Comparison of ENCODE assay signal across 1 cellular context in the genomic region with DNA sequence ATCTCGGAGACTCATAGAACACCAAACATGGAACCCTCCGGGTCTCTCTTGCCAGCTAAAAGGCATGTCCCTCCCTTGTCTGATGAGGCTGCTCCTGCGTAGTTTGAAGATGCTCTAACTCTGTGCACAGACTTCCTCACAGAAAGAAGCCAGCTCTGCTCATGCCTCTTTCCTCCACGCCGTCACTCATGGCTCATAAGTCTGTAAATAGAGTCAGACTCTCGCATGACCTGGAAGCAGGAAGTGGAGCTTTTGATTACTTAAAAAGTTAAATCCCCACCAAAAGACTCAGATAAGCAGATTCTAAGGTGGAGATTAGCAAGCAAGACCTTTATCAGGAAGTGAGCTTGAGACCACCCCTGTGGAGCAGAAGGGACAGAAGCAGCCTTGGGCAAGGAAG.
TF ChIP-seq lines count a peak whose summit lies in the region.

No MANE protein-coding gene starts in this region.

TF ChIP-seq in K562, 482 proteins besides CTCF, POLR2A, EP300 and RAD21 (continued from another document):
- TF ChIP-seq, protein P1, sequence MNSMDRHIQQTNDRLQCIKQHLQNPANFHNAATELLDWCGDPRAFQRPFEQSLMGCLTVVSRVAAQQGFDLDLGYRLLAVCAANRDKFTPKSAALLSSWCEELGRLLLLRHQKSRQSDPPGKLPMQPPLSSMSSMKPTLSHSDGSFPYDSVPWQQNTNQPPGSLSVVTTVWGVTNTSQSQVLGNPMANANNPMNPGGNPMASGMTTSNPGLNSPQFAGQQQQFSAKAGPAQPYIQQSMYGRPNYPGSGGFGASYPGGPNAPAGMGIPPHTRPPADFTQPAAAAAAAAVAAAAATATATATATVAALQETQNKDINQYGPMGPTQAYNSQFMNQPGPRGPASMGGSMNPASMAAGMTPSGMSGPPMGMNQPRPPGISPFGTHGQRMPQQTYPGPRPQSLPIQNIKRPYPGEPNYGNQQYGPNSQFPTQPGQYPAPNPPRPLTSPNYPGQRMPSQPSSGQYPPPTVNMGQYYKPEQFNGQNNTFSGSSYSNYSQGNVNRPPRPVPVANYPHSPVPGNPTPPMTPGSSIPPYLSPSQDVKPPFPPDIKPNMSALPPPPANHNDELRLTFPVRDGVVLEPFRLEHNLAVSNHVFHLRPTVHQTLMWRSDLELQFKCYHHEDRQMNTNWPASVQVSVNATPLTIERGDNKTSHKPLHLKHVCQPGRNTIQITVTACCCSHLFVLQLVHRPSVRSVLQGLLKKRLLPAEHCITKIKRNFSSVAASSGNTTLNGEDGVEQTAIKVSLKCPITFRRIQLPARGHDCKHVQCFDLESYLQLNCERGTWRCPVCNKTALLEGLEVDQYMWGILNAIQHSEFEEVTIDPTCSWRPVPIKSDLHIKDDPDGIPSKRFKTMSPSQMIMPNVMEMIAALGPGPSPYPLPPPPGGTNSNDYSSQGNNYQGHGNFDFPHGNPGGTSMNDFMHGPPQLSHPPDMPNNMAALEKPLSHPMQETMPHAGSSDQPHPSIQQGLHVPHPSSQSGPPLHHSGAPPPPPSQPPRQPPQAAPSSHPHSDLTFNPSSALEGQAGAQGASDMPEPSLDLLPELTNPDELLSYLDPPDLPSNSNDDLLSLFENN (IDR thresholded peaks at IDR 0.05; ENCODE audit: low read depth in 2 of 2, low read length in 2 of 2) = no peak
- TF ChIP-seq ZNF316 (IDR thresholded peaks at IDR 0.05) (no peak), MCM3 (IDR thresholded peaks at IDR 0.05) (no peak), EZH2 (IDR thresholded peaks at IDR 0.05; ENCODE audit: borderline replicate concordance, low read depth, low read length) (no peak), JUN (IDR thresholded peaks at IDR 0.05; ENCODE audit: borderline replicate concordance, low read depth, low read length) (no peak), JUN (CRISPR knock-in tag; IDR thresholded peaks at IDR 0.05; ENCODE audit: borderline replicate concordance) (no peak), ZC3H4 (CRISPR knock-in tag; IDR thresholded peaks at IDR 0.05; ENCODE audit: borderline replicate concordance) (no peak), POLR2AphosphoS2 (IDR thresholded peaks at IDR 0.05; ENCODE audit: low read length) (no peak), POLR2H (tag; IDR thresholded peaks at IDR 0.05; ENCODE audit: low read depth) (no peak), FOXP1 (CRISPR knock-in tag; IDR thresholded peaks at IDR 0.05) (no peak), DIDO1 (tag; IDR thresholded peaks at IDR 0.05; ENCODE audit: low read depth) (no peak), MYNN (IDR thresholded peaks at IDR 0.05) (no peak), MYNN (CRISPR knock-in tag; IDR thresholded peaks at IDR 0.05) (no peak), MAFK (IDR thresholded peaks at IDR 0.05; ENCODE audit: low read length) (no peak), RBM25 (IDR thresholded peaks at IDR 0.05; ENCODE audit: low read depth, low read length, severe bottlenecking) (no peak), PTRF (tag; IDR thresholded peaks at IDR 0.05) (no peak), KDM4B (IDR thresholded peaks at IDR 0.05; ENCODE audit: borderline replicate concordance in 2 of 2, low read depth in 1 of 2) (no peak)
- TF ChIP-seq, protein P2, sequence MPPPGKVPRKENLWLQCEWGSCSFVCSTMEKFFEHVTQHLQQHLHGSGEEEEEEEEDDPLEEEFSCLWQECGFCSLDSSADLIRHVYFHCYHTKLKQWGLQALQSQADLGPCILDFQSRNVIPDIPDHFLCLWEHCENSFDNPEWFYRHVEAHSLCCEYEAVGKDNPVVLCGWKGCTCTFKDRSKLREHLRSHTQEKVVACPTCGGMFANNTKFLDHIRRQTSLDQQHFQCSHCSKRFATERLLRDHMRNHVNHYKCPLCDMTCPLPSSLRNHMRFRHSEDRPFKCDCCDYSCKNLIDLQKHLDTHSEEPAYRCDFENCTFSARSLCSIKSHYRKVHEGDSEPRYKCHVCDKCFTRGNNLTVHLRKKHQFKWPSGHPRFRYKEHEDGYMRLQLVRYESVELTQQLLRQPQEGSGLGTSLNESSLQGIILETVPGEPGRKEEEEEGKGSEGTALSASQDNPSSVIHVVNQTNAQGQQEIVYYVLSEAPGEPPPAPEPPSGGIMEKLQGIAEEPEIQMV (tag; conservative IDR thresholded peaks at IDR 0.05; ENCODE audit: low read depth) = no peak
- TF ChIP-seq, protein P3, sequence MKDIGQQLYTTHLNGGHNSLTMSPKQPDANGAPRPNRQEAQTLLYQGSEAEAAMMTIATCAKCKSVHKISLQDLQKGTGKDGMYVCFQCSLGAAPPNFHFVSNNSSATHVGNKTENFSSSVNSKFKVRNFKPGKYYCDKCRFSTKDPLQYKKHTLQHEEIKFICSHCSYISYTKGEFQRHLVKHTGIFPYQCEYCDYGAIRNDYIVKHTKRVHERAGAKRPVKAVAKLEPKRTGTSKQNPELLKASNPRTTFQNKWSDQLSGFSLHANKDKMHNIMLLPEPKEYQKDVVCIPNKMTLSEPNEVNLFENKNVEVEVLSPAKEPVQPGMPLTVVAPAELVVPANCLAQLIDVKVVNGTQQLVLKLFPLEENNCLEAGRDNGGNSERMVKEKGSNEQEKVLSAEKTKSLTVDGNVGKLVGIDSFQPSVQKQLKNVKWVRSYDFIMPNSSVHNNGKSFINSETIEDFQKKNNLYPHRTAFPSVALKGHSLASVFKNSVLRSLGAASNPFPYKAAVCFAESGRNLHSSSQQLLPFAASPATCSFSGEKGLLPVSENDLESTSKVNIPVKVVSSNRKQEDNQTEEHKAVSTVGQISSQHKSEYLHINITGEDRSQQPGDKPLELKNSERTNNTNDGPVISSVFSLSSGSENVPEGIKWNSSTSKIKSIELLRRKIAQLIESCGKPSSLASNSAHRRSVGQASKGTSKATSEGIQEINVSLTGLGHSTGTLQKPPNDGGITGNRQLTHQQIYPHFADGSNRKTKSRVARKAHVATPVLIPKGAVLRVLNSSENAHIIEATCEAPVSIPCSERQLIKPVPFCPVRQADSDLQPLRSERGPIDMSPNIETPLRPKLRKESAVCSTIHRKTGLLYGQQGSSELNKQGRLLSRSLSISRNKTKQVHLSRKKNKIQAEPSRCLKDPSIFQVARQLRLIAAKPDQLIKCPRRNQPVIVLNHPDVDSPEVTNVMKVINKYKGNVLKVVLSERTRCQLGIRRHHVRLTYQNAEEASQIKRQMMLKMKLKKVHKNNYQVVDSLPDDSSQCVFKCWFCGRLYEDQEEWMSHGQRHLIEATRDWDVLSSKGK (CRISPR knock-in tag; IDR thresholded peaks at IDR 0.05) = no peak
- TF ChIP-seq, protein P4, sequence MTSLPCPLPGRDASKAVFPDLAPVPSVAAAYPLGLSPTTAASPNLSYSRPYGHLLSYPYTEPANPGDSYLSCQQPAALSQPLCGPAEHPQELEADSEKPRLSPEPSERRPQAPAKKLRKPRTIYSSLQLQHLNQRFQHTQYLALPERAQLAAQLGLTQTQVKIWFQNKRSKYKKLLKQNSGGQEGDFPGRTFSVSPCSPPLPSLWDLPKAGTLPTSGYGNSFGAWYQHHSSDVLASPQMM (CRISPR knock-in tag; IDR thresholded peaks at IDR 0.05) = no peak
